1 cellular context compared by ENCODE assay signal in genomic region chr2:70517804-70518203, GRCh38.
A peak's percentile ranks its signal among the peaks of the same experiment; 100 is the strongest.
TF ChIP-seq lines count a peak whose summit lies in the region.

No MANE protein-coding gene starts in this region.

TF ChIP-seq in HepG2, 621 proteins besides CTCF, POLR2A, EP300 and RAD21 (continued from another document and continues in another):
- TF ChIP-seq E2F5 (CRISPR knock-in tag; conservative IDR thresholded peaks at IDR 0.05) (no peak), HOXA7 (CRISPR knock-in tag; IDR thresholded peaks at IDR 0.05) (no peak), ZNF766 (CRISPR knock-in tag; IDR thresholded peaks at IDR 0.05; ENCODE audit: borderline replicate concordance) (no peak), DMAP1 (CRISPR knock-in tag; IDR thresholded peaks at IDR 0.05) (no peak), MAFG (CRISPR knock-in tag; IDR thresholded peaks at IDR 0.05) (no peak), GZF1 (CRISPR knock-in tag; IDR thresholded peaks at IDR 0.05) (no peak), SNAPC2 (CRISPR knock-in tag; IDR thresholded peaks at IDR 0.05) (no peak), SALL1 (CRISPR knock-in tag; IDR thresholded peaks at IDR 0.05) (peak; percentile 55), GATAD2A (CRISPR knock-in tag; IDR thresholded peaks at IDR 0.05) (peak; percentile 42; the same call in 1 of the 2 replicates), SYNCRIP (IDR thresholded peaks at IDR 0.05; ENCODE audit: insufficient read depth, low read depth, low read length) (no peak), RFX1 (IDR thresholded peaks at IDR 0.05) (no peak), BHLHE40 (IDR thresholded peaks at IDR 0.05; ENCODE audit: low read length) (no peak), PRMT3 (CRISPR knock-in tag; IDR thresholded peaks at IDR 0.05; ENCODE audit: borderline replicate concordance, low read depth) (no peak), ZBTB21 (CRISPR knock-in tag; IDR thresholded peaks at IDR 0.05) (no peak), RBFOX2 (IDR thresholded peaks at IDR 0.05; ENCODE audit: low read depth, low read length) (no peak), KDM4B (CRISPR knock-in tag; IDR thresholded peaks at IDR 0.05) (no peak), FOXM1 (CRISPR knock-in tag; IDR thresholded peaks at IDR 0.05) (no peak), KLF15 (CRISPR knock-in tag; IDR thresholded peaks at IDR 0.05; ENCODE audit: borderline replicate concordance) (no peak), ZNF382 (CRISPR knock-in tag; IDR thresholded peaks at IDR 0.05; ENCODE audit: borderline replicate concordance) (no peak), MTF1 (CRISPR knock-in tag; IDR thresholded peaks at IDR 0.05) (no peak), MEF2D (CRISPR knock-in tag; IDR thresholded peaks at IDR 0.05) (no peak), SOX6 (IDR thresholded peaks at IDR 0.05) (no peak), SOX6 (CRISPR knock-in tag; IDR thresholded peaks at IDR 0.05) (peak; percentile 50), KAT7 (CRISPR knock-in tag; IDR thresholded peaks at IDR 0.05; ENCODE audit: borderline replicate concordance) (no peak), NFRKB (IDR thresholded peaks at IDR 0.05) (no peak), ZFYVE20 (CRISPR knock-in tag; IDR thresholded peaks at IDR 0.05; ENCODE audit: borderline replicate concordance, low read depth) (no peak), HNRNPK (IDR thresholded peaks at IDR 0.05; ENCODE audit: low read depth, low read length, poor library complexity, severe bottlenecking) (no peak), RXRB (CRISPR knock-in tag; IDR thresholded peaks at IDR 0.05; ENCODE audit: borderline replicate concordance) (peak; percentile 38; the same call in 1 of the 2 replicates), HNRNPH1 (optimal IDR thresholded peaks at IDR 0.05; ENCODE audit: low read depth, low read length) (no peak), SIN3A (IDR thresholded peaks at IDR 0.05; ENCODE audit: borderline replicate concordance, low read depth, low read length) (no peak), NFE2L2 (IDR thresholded peaks at IDR 0.05; ENCODE audit: low read length) (no peak), NPAS2 (CRISPR knock-in tag; IDR thresholded peaks at IDR 0.05; ENCODE audit: borderline replicate concordance) (no peak), HDAC2 (CRISPR knock-in tag; IDR thresholded peaks at IDR 0.05) (no peak), UBTF (CRISPR knock-in tag; IDR thresholded peaks at IDR 0.05) (no peak), CC2D1A (CRISPR knock-in tag; IDR thresholded peaks at IDR 0.05) (no peak), ZSCAN12 (CRISPR knock-in tag; IDR thresholded peaks at IDR 0.05) (no peak), ZNF644 (CRISPR knock-in tag; IDR thresholded peaks at IDR 0.05; ENCODE audit: low read depth) (no peak), ZBTB10 (CRISPR knock-in tag; IDR thresholded peaks at IDR 0.05; ENCODE audit: borderline replicate concordance) (no peak), HOXA3 (CRISPR knock-in tag; IDR thresholded peaks at IDR 0.05) (0 out of 2 replicates have a peak, but pooled peaks have one; percentile 24), ZNF768 (CRISPR knock-in tag; IDR thresholded peaks at IDR 0.05) (no peak), STAT5B (CRISPR knock-in tag; IDR thresholded peaks at IDR 0.05) (no peak), ELF3 (CRISPR knock-in tag; IDR thresholded peaks at IDR 0.05) (no peak), JARID2 (CRISPR knock-in tag; IDR thresholded peaks at IDR 0.05; ENCODE audit: insufficient replicate concordance) (no peak)
- TF ChIP-seq, protein P1, sequence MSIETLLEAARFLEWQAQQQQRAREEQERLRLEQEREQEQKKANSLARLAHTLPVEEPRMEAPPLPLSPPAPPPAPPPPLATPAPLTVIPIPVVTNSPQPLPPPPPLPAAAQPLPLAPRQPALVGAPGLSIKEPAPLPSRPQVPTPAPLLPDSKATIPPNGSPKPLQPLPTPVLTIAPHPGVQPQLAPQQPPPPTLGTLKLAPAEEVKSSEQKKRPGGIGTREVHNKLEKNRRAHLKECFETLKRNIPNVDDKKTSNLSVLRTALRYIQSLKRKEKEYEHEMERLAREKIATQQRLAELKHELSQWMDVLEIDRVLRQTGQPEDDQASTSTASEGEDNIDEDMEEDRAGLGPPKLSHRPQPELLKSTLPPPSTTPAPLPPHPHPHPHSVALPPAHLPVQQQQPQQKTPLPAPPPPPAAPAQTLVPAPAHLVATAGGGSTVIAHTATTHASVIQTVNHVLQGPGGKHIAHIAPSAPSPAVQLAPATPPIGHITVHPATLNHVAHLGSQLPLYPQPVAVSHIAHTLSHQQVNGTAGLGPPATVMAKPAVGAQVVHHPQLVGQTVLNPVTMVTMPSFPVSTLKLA (IDR thresholded peaks at IDR 0.05): no peak
- TF ChIP-seq, protein P2, sequence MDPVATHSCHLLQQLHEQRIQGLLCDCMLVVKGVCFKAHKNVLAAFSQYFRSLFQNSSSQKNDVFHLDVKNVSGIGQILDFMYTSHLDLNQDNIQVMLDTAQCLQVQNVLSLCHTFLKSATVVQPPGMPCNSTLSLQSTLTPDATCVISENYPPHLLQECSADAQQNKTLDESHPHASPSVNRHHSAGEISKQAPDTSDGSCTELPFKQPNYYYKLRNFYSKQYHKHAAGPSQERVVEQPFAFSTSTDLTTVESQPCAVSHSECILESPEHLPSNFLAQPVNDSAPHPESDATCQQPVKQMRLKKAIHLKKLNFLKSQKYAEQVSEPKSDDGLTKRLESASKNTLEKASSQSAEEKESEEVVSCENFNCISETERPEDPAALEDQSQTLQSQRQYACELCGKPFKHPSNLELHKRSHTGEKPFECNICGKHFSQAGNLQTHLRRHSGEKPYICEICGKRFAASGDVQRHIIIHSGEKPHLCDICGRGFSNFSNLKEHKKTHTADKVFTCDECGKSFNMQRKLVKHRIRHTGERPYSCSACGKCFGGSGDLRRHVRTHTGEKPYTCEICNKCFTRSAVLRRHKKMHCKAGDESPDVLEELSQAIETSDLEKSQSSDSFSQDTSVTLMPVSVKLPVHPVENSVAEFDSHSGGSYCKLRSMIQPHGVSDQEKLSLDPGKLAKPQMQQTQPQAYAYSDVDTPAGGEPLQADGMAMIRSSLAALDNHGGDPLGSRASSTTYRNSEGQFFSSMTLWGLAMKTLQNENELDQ (CRISPR knock-in tag; IDR thresholded peaks at IDR 0.05; ENCODE audit: borderline replicate concordance): no peak
- TF ChIP-seq, protein P3, sequence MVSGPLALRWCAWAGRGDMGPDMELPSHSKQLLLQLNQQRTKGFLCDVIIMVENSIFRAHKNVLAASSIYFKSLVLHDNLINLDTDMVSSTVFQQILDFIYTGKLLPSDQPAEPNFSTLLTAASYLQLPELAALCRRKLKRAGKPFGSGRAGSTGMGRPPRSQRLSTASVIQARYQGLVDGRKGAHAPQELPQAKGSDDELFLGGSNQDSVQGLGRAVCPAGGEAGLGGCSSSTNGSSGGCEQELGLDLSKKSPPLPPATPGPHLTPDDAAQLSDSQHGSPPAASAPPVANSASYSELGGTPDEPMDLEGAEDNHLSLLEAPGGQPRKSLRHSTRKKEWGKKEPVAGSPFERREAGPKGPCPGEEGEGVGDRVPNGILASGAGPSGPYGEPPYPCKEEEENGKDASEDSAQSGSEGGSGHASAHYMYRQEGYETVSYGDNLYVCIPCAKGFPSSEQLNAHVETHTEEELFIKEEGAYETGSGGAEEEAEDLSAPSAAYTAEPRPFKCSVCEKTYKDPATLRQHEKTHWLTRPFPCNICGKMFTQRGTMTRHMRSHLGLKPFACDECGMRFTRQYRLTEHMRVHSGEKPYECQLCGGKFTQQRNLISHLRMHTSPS (CRISPR knock-in tag; IDR thresholded peaks at IDR 0.05; ENCODE audit: low read depth): peak; percentile 56; the same call in 1 of the 2 replicates
- TF ChIP-seq, protein P4, sequence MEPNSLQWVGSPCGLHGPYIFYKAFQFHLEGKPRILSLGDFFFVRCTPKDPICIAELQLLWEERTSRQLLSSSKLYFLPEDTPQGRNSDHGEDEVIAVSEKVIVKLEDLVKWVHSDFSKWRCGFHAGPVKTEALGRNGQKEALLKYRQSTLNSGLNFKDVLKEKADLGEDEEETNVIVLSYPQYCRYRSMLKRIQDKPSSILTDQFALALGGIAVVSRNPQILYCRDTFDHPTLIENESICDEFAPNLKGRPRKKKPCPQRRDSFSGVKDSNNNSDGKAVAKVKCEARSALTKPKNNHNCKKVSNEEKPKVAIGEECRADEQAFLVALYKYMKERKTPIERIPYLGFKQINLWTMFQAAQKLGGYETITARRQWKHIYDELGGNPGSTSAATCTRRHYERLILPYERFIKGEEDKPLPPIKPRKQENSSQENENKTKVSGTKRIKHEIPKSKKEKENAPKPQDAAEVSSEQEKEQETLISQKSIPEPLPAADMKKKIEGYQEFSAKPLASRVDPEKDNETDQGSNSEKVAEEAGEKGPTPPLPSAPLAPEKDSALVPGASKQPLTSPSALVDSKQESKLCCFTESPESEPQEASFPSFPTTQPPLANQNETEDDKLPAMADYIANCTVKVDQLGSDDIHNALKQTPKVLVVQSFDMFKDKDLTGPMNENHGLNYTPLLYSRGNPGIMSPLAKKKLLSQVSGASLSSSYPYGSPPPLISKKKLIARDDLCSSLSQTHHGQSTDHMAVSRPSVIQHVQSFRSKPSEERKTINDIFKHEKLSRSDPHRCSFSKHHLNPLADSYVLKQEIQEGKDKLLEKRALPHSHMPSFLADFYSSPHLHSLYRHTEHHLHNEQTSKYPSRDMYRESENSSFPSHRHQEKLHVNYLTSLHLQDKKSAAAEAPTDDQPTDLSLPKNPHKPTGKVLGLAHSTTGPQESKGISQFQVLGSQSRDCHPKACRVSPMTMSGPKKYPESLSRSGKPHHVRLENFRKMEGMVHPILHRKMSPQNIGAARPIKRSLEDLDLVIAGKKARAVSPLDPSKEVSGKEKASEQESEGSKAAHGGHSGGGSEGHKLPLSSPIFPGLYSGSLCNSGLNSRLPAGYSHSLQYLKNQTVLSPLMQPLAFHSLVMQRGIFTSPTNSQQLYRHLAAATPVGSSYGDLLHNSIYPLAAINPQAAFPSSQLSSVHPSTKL (CRISPR knock-in tag; IDR thresholded peaks at IDR 0.05): peak; percentile 36
- TF ChIP-seq, protein P5, sequence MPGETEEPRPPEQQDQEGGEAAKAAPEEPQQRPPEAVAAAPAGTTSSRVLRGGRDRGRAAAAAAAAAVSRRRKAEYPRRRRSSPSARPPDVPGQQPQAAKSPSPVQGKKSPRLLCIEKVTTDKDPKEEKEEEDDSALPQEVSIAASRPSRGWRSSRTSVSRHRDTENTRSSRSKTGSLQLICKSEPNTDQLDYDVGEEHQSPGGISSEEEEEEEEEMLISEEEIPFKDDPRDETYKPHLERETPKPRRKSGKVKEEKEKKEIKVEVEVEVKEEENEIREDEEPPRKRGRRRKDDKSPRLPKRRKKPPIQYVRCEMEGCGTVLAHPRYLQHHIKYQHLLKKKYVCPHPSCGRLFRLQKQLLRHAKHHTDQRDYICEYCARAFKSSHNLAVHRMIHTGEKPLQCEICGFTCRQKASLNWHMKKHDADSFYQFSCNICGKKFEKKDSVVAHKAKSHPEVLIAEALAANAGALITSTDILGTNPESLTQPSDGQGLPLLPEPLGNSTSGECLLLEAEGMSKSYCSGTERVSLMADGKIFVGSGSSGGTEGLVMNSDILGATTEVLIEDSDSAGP (CRISPR knock-in tag; IDR thresholded peaks at IDR 0.05; ENCODE audit: borderline replicate concordance): no peak
- TF ChIP-seq, protein P6, sequence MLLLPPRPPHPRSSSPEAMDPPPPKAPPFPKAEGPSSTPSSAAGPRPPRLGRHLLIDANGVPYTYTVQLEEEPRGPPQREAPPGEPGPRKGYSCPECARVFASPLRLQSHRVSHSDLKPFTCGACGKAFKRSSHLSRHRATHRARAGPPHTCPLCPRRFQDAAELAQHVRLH (CRISPR knock-in tag; IDR thresholded peaks at IDR 0.05; ENCODE audit: borderline replicate concordance, low read depth): no peak
- TF ChIP-seq, protein P7, sequence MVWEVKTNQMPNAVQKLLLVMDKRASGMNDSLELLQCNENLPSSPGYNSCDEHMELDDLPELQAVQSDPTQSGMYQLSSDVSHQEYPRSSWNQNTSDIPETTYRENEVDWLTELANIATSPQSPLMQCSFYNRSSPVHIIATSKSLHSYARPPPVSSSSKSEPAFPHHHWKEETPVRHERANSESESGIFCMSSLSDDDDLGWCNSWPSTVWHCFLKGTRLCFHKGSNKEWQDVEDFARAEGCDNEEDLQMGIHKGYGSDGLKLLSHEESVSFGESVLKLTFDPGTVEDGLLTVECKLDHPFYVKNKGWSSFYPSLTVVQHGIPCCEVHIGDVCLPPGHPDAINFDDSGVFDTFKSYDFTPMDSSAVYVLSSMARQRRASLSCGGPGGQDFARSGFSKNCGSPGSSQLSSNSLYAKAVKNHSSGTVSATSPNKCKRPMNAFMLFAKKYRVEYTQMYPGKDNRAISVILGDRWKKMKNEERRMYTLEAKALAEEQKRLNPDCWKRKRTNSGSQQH (CRISPR knock-in tag; IDR thresholded peaks at IDR 0.05; ENCODE audit: low read depth): no peak
